In genomic region chr4:4555916-4556315, GRCh38 we compare ENCODE assay signal across 19 cellular contexts. TPM values are rescaled to one million over a fixed set of nuclear protein-coding genes. Genes with fewer than 3 reads are reported as not detected.
DNase-seq lines count a peak whose midpoint lies in the region; ATAC-seq, FAIRE-seq and TF ChIP-seq lines count a peak whose summit lies in the region.
"Had no signal": no experiment of that assay in that cellular context is flagged by ENCODE, and none has a peak within 500 bp of the region (broad histone marks: within the 10 kb centered on the region; RNA-seq: fewer than 3 reads in every experiment).

No MANE protein-coding gene starts in this region.

- WGBS in small intestine, 3 donors, result 86 to 94% (median 87%) methylated on average over 4 of the region's 4 CpGs

- H3K27ac ChIP-seq in AG04450 (ENCODE audit: low read depth, low read length), result no peak overlapping the region
- no peak overlapping the region for H3K27ac ChIP-seq in small intestine (ENCODE audit: low read depth in 1 of 2, low read length in 1 of 2)
- H3K27ac ChIP-seq: BLaER1, HL-60, spleen had no signal

- DNase-seq in AG04450 (ENCODE audit: low read depth, low spot score) (peak; percentile 55), HFFc6 (peak; percentile 90), astrocyte of the hippocampus (ENCODE audit: low read depth, low spot score) (peak; percentile 89), kidney tubule cell (ENCODE audit: low spot score) (peak; percentile 59), small intestine (no peak)
- DNase-seq in activated T-helper 2 cell treated with anti-CD3 and anti-CD28 coated beads, Interferon-gamma antibody, Interleukin-2, Interleukin-4, amounts not matched to agents 10 μg/mL and 5 μg/mL and 100 μg/mL, durations not matched to agents 14 hours and 24 hours and 36 hours (ENCODE audit: low spot score), result no peak
- DNase-seq: cortex of kidney, foreskin melanocyte, GF-D8, natural killer cell, NCI-H1092, NCI-H446, spleen had no signal

- TF ChIP-seq CTCF in AG04450 (IDR thresholded peaks at IDR 0.05; ENCODE audit: low read depth, low read length), result no peak
- no peak for TF ChIP-seq CTCF in HFFc6 (IDR thresholded peaks at IDR 0.05)

- POLR2A ChIA-PET in AG04450 (lab: Yijun Ruan, JAX), result interaction anchor here (1.0 to 1.6 kb wide), 3 partner anchors 14 to 21 kb away, joined by 3 to 6 read pairs (median 4); partner anchors contain the start of gene STX18

- H3K27me3 Mint-ChIP-seq in HFFc6 (ENCODE audit: insufficient read depth), result peaks cover 1% of the 10 kb centered on the region; the same call in 1 of the 2 replicates
- no peaks in the 10 kb centered on the region for H3K27me3 Mint-ChIP-seq in activated T-helper 2 cell treated with anti-CD3 and anti-CD28 coated beads, Interferon-gamma antibody, Interleukin-2, Interleukin-4, amounts not matched to agents 10 μg/mL and 5 μg/mL and 100 μg/mL, durations not matched to agents 14 hours and 24 hours and 36 hours (ENCODE audit: low read depth)
- H3K27me3 Mint-ChIP-seq: activated naive CD4-positive, alpha-beta T cell treated with anti-CD3 and anti-CD28 coated beads, Interleukin-2, amount 50 U/mL, for 24 hours had no signal

- intact Hi-C loops in activated T-helper 2 cell treated with anti-CD3 and anti-CD28 coated beads, Interferon-gamma antibody, Interleukin-2, Interleukin-4, amounts not matched to agents 10 μg/mL and 5 μg/mL and 100 μg/mL, durations not matched to agents 14 hours and 24 hours and 36 hours (cut with micrococcal nuclease), result no loop called here

- no peaks in the 10 kb centered on the region for H3K27me3 ChIP-seq in AG04450 (ENCODE audit: control insufficient read depth, insufficient read depth, low read length)
- no peaks in the 10 kb centered on the region for H3K27me3 ChIP-seq in small intestine (ENCODE audit: control insufficient read depth in 2 of 2, insufficient read depth in 2 of 2, low read length in 2 of 2)
- H3K27me3 ChIP-seq: BLaER1, spleen had no signal

- H3K27ac Mint-ChIP-seq in HFFc6, result peak overlapping the region; percentile 69
- H3K27ac Mint-ChIP-seq in activated T-helper 2 cell treated with anti-CD3 and anti-CD28 coated beads, Interferon-gamma antibody, Interleukin-2, Interleukin-4, amounts not matched to agents 10 μg/mL and 5 μg/mL and 100 μg/mL, durations not matched to agents 14 hours and 24 hours and 36 hours, result no peak overlapping the region
- H3K27ac Mint-ChIP-seq: activated naive CD4-positive, alpha-beta T cell treated with anti-CD3 and anti-CD28 coated beads, Interleukin-2, amount 50 U/mL, for 24 hours; natural killer cell had no signal

- no peaks in the 10 kb centered on the region for H3K4me1 ChIP-seq in small intestine (ENCODE audit: control insufficient read depth in 2 of 2, insufficient read depth in 1 of 2, low read depth in 1 of 2, low read length in 1 of 2)
- H3K4me1 ChIP-seq: BLaER1, spleen had no signal

- H3K4me3 ChIP-seq in AG04450 (ENCODE audit: low read depth, low read length) (no peak overlapping the region), small intestine (ENCODE audit: low read depth in 1 of 2, low read length in 2 of 2) (no peak overlapping the region)
- H3K4me3 ChIP-seq: BLaER1, spleen had no signal

- no peaks in the 10 kb centered on the region for H3K36me3 ChIP-seq in small intestine (ENCODE audit: control insufficient read depth in 2 of 2, insufficient read depth in 2 of 2, low read length in 2 of 2)

- FAIRE-seq in small intestine (lab: Jason Lieb, UNC), result no peak

- no peak for ATAC-seq in GM18870 (IDR thresholded peaks at IDR 0.05; ENCODE audit: unreplicated experiment)
- no peak for ATAC-seq in GM21515 (IDR thresholded peaks at IDR 0.05; ENCODE audit: unreplicated experiment)
- ATAC-seq: natural killer cell, Panc1 had no signal

- H3K4me1 Mint-ChIP-seq in HFFc6 (ENCODE audit: low read depth), result peaks cover 69% of the 10 kb centered on the region
- peaks cover 5% of the 10 kb centered on the region for H3K4me1 Mint-ChIP-seq in activated T-helper 2 cell treated with anti-CD3 and anti-CD28 coated beads, Interferon-gamma antibody, Interleukin-2, Interleukin-4, amounts not matched to agents 10 μg/mL and 5 μg/mL and 100 μg/mL, durations not matched to agents 14 hours and 24 hours and 36 hours (ENCODE audit: low read depth)
- H3K4me1 Mint-ChIP-seq: activated naive CD4-positive, alpha-beta T cell treated with anti-CD3 and anti-CD28 coated beads, Interleukin-2, amount 50 U/mL, for 24 hours; natural killer cell had no signal

- H3K9me3 ChIP-seq in AG04450 (ENCODE audit: control insufficient read depth, insufficient read depth, low read length) (no peaks in the 10 kb centered on the region), small intestine (ENCODE audit: control insufficient read depth, low read depth) (no peaks in the 10 kb centered on the region)
- H3K9me3 ChIP-seq: BLaER1, spleen had no signal

- peaks cover 20% of the 10 kb centered on the region for H3K36me3 Mint-ChIP-seq in HFFc6 (ENCODE audit: low read depth)
- H3K36me3 Mint-ChIP-seq in activated T-helper 2 cell treated with anti-CD3 and anti-CD28 coated beads, Interferon-gamma antibody, Interleukin-2, Interleukin-4, amounts not matched to agents 10 μg/mL and 5 μg/mL and 100 μg/mL, durations not matched to agents 14 hours and 24 hours and 36 hours (ENCODE audit: low read depth), result peaks cover 4% of the 10 kb centered on the region
- H3K36me3 Mint-ChIP-seq: natural killer cell had no signal

- 0 out of 2 replicates have a peak, but pooled peaks cover under 1% of the 10 kb centered on the region for H3K9me3 Mint-ChIP-seq in HFFc6
- no peaks in the 10 kb centered on the region for H3K9me3 Mint-ChIP-seq in activated T-helper 2 cell treated with anti-CD3 and anti-CD28 coated beads, Interferon-gamma antibody, Interleukin-2, Interleukin-4, amounts not matched to agents 10 μg/mL and 5 μg/mL and 100 μg/mL, durations not matched to agents 14 hours and 24 hours and 36 hours
- H3K9me3 Mint-ChIP-seq: activated naive CD4-positive, alpha-beta T cell treated with anti-CD3 and anti-CD28 coated beads, Interleukin-2, amount 50 U/mL, for 24 hours; natural killer cell had no signal

- H3K4me3 Mint-ChIP-seq in HFFc6, result peak overlapping the region; percentile 66
- no peak overlapping the region for H3K4me3 Mint-ChIP-seq in activated T-helper 2 cell treated with anti-CD3 and anti-CD28 coated beads, Interferon-gamma antibody, Interleukin-2, Interleukin-4, amounts not matched to agents 10 μg/mL and 5 μg/mL and 100 μg/mL, durations not matched to agents 14 hours and 24 hours and 36 hours (ENCODE audit: low read depth)
- H3K4me3 Mint-ChIP-seq: activated naive CD4-positive, alpha-beta T cell treated with anti-CD3 and anti-CD28 coated beads, Interleukin-2, amount 50 U/mL, for 24 hours; natural killer cell had no signal

- CTCF ChIA-PET in AG04450 (lab: Charles Lee), result interaction anchor here (0.7 to 3.2 kb wide), 3 partner anchors 36 to 113 kb away, joined by 3 to 16 read pairs (median 3); no protein-coding TSS in a partner anchor

RNA-seq across cellular contexts. Expression of gene STX18, which starts 14.1 kb away (rescaled TPM):
- polyA plus RNA-seq in AG04450 (2011; rRNA removed) (23.9 and 27.0 TPM in 2 replicates), small intestine (10 to 100 TPM; 24.2 to 55.0 (median 38.1) TPM)
- polyA minus RNA-seq in AG04450 (2011; rRNA and poly(A)+ RNA removed), result 19.6 and 24.4 TPM in 2 replicates
- total RNA-seq in HFFc6 (2021; fragmentation: NEBNext Ultra II Directional; extraction: Animal tissue kit (Norgen Biotek cat#: 25700)), result 10 to 100 TPM; 27.5 to 37.1 (median 29.8) TPM
- total RNA-seq in activated T-helper 2 cell treated with anti-CD3 and anti-CD28 coated beads, Interferon-gamma antibody, Interleukin-2, Interleukin-4, amounts not matched to agents 10 μg/mL and 5 μg/mL and 100 μg/mL, durations not matched to agents 14 hours and 24 hours and 36 hours, result 26.9 and 30.8 TPM in 2 replicates

Comparison
In these comparisons a context has a peak if more than half of its experiments do, and no peak if none do; other contexts are left out.
1. DNase-seq: peak in AG04450 (single experiment), HFFc6 (single experiment), astrocyte of the hippocampus (single experiment) and kidney tubule cell (single experiment); none in activated T-helper 2 cell treated with anti-CD3 and anti-CD28 coated beads, Interferon-gamma antibody, Interleukin-2, Interleukin-4, amounts not matched to agents 10 μg/mL and 5 μg/mL and 100 μg/mL, durations not matched to agents 14 hours and 24 hours and 36 hours (single experiment) and small intestine (single experiment).